Comparison of ENCODE assay signal across 11 cellular contexts in genomic region chr10:95327367-95327766, GRCh38. TPM values are rescaled to one million over a fixed set of nuclear protein-coding genes. Genes with fewer than 3 reads are reported as not detected.
DNase-seq lines count a peak whose midpoint lies in the region; ATAC-seq and TF ChIP-seq lines count a peak whose summit lies in the region.
"Had no signal": no experiment of that assay in that cellular context is flagged by ENCODE, and none has a peak within 500 bp of the region (broad histone marks: within the 10 kb centered on the region; RNA-seq: fewer than 3 reads in every experiment).

No MANE protein-coding gene starts in this region.

- intact Hi-C loops in MCF 10A (cut with micrococcal nuclease) (no loop called here), right lobe of liver (cut with DNase I) (no loop called here), vagina (cut with DNase I) (no loop called here)

- no peaks in the 10 kb centered on the region for H3K9me3 Mint-ChIP-seq in MCF 10A (ENCODE audit: unreplicated experiment)

- no peak overlapping the region for H3K14ac ChIP-seq in trophoblast cell (ENCODE audit: low read length)

- H3K27ac ChIP-seq in right lobe of liver, result peak overlapping the region in 1 of 3 donors; percentile 11
- H3K27ac ChIP-seq in trophoblast cell (ENCODE audit: low read depth, low read length), result no peak overlapping the region
- no peak overlapping the region for H3K27ac ChIP-seq in vagina
- H3K27ac ChIP-seq: SK-N-MC had no signal

- H4K12ac ChIP-seq in trophoblast cell (ENCODE audit: low read depth, low read length), result no peak overlapping the region

- no peak overlapping the region for H4K91ac ChIP-seq in trophoblast cell (ENCODE audit: low read depth, low read length)

- 53% methylated on average over 2 of the region's 5 CpGs for WGBS in right lobe of liver (ENCODE audit: insufficient coverage, low coverage, low lambda C conversion rate, missing lambda C conversion rate)
- no CpG with 5 or more reads among the region's 5 CpGs for WGBS in trophoblast cell (ENCODE audit: extremely low coverage, insufficient coverage, insufficient read length)

- no peak overlapping the region for H3K4me3 ChIP-seq in right lobe of liver
- H3K4me3 ChIP-seq in trophoblast cell (ENCODE audit: low read depth, low read length), result no peak overlapping the region
- H3K4me3 ChIP-seq in vagina, result no peak overlapping the region
- H3K4me3 ChIP-seq: SK-N-MC had no signal

- H2AFZ ChIP-seq in trophoblast cell (ENCODE audit: insufficient read depth, low read length, poor library complexity), result no peak overlapping the region

- TF ChIP-seq POLR2A in right lobe of liver (IDR thresholded peaks at IDR 0.05) (no peak), vagina (IDR thresholded peaks at IDR 0.05) (no peak)

- H2BK5ac ChIP-seq in trophoblast cell (ENCODE audit: low read depth, low read length, poor library complexity), result no peak overlapping the region

- no peak overlapping the region for H4K8ac ChIP-seq in trophoblast cell (ENCODE audit: low read depth, low read length)

- no peaks in the 10 kb centered on the region for H3K79me1 ChIP-seq in trophoblast cell (ENCODE audit: low read length)

- no peak overlapping the region for H3K4me3 Mint-ChIP-seq in MCF 10A (ENCODE audit: unreplicated experiment)
- H3K4me3 Mint-ChIP-seq: B cell had no signal

- no peak overlapping the region for H2BK12ac ChIP-seq in trophoblast cell (ENCODE audit: low read length)

- H3K4me1 ChIP-seq in right lobe of liver, result peaks cover 0 to 32% (median 13%) of the 10 kb centered on the region in 4 donors
- H3K4me1 ChIP-seq in trophoblast cell (ENCODE audit: control insufficient read depth in 1 of 2, insufficient read depth in 2 of 2, low read length in 2 of 2), result peaks cover 0 to 2% of the 10 kb centered on the region in 2 experiments
- no peaks in the 10 kb centered on the region for H3K4me1 ChIP-seq in vagina

- no peak overlapping the region for H3K23ac ChIP-seq in trophoblast cell (ENCODE audit: low read length)

- H3K27me3 ChIP-seq in right lobe of liver, result no peaks in the 10 kb centered on the region
- H3K27me3 ChIP-seq in trophoblast cell (ENCODE audit: insufficient read depth, low read length), result no peaks in the 10 kb centered on the region
- no peaks in the 10 kb centered on the region for H3K27me3 ChIP-seq in vagina

- H3K18ac ChIP-seq in trophoblast cell (ENCODE audit: low read length), result no peak overlapping the region

- no peak overlapping the region for H2BK120ac ChIP-seq in trophoblast cell (ENCODE audit: insufficient read depth, low read length, poor library complexity)

- peak; percentile 50 to 62 (median 58) for ATAC-seq in right lobe of liver
- no peak for ATAC-seq in HG02885 (IDR thresholded peaks at IDR 0.05; ENCODE audit: poor library complexity, unreplicated experiment)
- no peak for ATAC-seq in HG02678 (IDR thresholded peaks at IDR 0.05; ENCODE audit: unreplicated experiment)

- H3K36me3 Mint-ChIP-seq in MCF 10A (ENCODE audit: insufficient read depth, unreplicated experiment), result no peaks in the 10 kb centered on the region

- CTCF ChIA-PET in MCF 10A (lab: Yijun Ruan, JAX), result interaction anchor here (0.6 to 1.6 kb wide), 3 partner anchors 11 to 84 kb away, joined by 3 to 7 read pairs (median 5); no protein-coding TSS in a partner anchor

- H3K4me1 Mint-ChIP-seq in MCF 10A (ENCODE audit: insufficient read depth, unreplicated experiment), result peaks cover 8% of the 10 kb centered on the region

- H3K9ac ChIP-seq in trophoblast cell (ENCODE audit: low read length), result no peak overlapping the region

- no TSS peak for BruUV-seq in MCF 10A (replicated peaks; lab: Mats Ljungman, UMichigan)

- no peak overlapping the region for H3K4ac ChIP-seq in trophoblast cell (ENCODE audit: low read depth, low read length)

- H3K27me3 Mint-ChIP-seq in MCF 10A (ENCODE audit: insufficient read depth, unreplicated experiment), result no peaks in the 10 kb centered on the region
- H3K27me3 Mint-ChIP-seq: B cell had no signal

- H3K79me2 ChIP-seq in trophoblast cell (ENCODE audit: control insufficient read depth, insufficient read depth, low read length, poor library complexity), result no peaks in the 10 kb centered on the region

- H2AK5ac ChIP-seq in trophoblast cell (ENCODE audit: low read length), result no peak overlapping the region

- H3K9me3 ChIP-seq in right lobe of liver, result no peaks in the 10 kb centered on the region
- no peaks in the 10 kb centered on the region for H3K9me3 ChIP-seq in trophoblast cell (ENCODE audit: insufficient read depth, low read depth, low read length)
- H3K9me3 ChIP-seq in vagina, result no peaks in the 10 kb centered on the region

- DNase-seq in AG08396 (ENCODE audit: low spot score) (peak; percentile 17), NCI-H1694 treated with DMSO at 0.1 percent for 48 hours (lab: John Stamatoyannopoulos, UW) (peak; percentile 38), MCF 10A (ENCODE audit: unreplicated experiment) (peak; percentile 78), right lobe of liver (peak in 2 of 3 donors; percentile 62), trophoblast cell (no peak), vagina (ENCODE audit: extremely low spot score in 2 of 2) (no peak)
- DNase-seq: activated naive CD4-positive, alpha-beta T cell treated with Interleukin-2 at 50 U/mL for 16 hours had no signal

- H3K36me3 ChIP-seq in right lobe of liver (peaks cover 0 to 7% (median 2%) of the 10 kb centered on the region in 4 donors), trophoblast cell (ENCODE audit: control insufficient read depth in 1 of 2, insufficient read depth in 2 of 2, low read length in 2 of 2) (no peaks in the 10 kb centered on the region), vagina (no peaks in the 10 kb centered on the region)

- TF ChIP-seq CTCF in MCF 10A (IDR thresholded peaks at IDR 0.05; ENCODE audit: unreplicated experiment) (no peak), right lobe of liver (IDR thresholded peaks at IDR 0.05) (no peak), vagina (IDR thresholded peaks at IDR 0.05) (no peak)

- no peak overlapping the region for H3K4me2 ChIP-seq in trophoblast cell (ENCODE audit: low read length)

- no peak overlapping the region for H3K27ac Mint-ChIP-seq in MCF 10A (ENCODE audit: low read depth, unreplicated experiment)
- H3K27ac Mint-ChIP-seq: B cell had no signal

- POLR2A ChIA-PET in MCF 10A (lab: Yijun Ruan, JAX), result no interaction called here

RNA-seq across cellular contexts. Expression of gene PDLIM1, which starts 36.6 kb away (rescaled TPM):
- total RNA-seq in MCF 10A (2022) (74.6 and 98.1 TPM in 2 replicates), right lobe of liver (100 to 1,000 TPM in 1 of 6 experiments, 10 to 100 TPM in 5; 63.9 to 105 (median 82.1) TPM), vagina (181 TPM)
- 338 and 355 TPM in 2 replicates for polyA plus RNA-seq in trophoblast cell (2013)

Comparison
In these comparisons a context has a peak if more than half of its experiments do, and no peak if none do; other contexts are left out.
1. DNase-seq: peak in AG08396 (single experiment), NCI-H1694 treated with DMSO at 0.1 percent for 48 hours (single experiment), MCF 10A (single experiment) and right lobe of liver (2 of 3); none in trophoblast cell (0 of 2) and vagina (0 of 2).
2. ATAC-seq: peak in right lobe of liver (4 of 4); none in HG02885 (single experiment) and HG02678 (single experiment).